ENCODE assay signal across 13 cellular contexts in the genomic region with DNA sequence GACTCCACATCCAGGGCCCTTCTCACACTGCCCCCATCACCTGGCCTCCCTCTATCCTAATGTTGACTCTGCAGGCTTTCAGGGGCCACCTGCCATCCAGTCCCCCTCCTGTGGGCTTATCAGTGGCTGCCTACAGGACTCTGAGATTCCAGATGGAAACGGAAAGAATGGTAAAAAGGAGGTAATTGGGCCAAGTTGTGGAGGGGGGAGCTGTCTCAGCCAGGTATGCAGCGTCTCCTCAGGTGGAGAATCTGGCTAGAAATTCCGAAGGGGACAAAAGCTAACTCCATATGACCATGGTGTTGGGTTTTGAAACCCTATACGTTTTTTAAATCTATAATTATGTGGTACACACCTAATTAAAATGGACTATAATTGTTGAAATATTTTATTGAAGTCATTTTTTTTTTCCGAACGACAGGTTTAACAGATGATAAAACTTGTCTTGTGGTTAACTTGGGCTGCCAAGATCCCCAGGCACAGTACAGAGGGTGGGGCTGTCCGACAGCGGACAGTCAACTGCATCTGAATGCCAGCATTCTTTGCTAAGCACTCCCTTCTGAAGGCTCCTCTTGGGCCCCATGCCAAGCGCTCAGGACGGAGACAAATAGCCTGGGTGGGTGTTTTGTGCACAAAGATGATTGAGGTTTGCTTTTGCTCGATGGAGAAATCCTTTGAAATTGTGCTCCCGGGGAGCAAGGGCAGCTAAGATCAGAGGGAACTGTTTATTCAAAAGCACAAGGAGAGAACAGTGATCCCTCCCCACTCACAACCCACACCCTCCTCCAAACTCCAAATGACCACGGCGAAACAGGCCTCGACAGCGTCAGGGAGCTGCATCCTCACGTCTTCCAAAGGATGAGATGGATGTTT.
A peak's percentile ranks its signal among the peaks of the same experiment; 100 is the strongest.
DNase-seq lines count a peak whose midpoint lies in the region; ATAC-seq and TF ChIP-seq lines count a peak whose summit lies in the region.
"Had no signal": no experiment of that assay in that cellular context is flagged by ENCODE, and none has a peak within 500 bp of the region (broad histone marks: within the 10 kb centered on the region; RNA-seq: fewer than 3 reads in every experiment).

No MANE protein-coding gene starts in this region.

- H3K27ac ChIP-seq in left lung (no peak overlapping the region), upper lobe of right lung (no peak overlapping the region)
- H3K27ac ChIP-seq: KMS-11 had no signal

- no peaks in the 10 kb centered on the region for H3K36me3 Mint-ChIP-seq in activated naive CD8-positive, alpha-beta T cell treated with anti-CD3 and anti-CD28 coated beads for 36 hours

- H3K27me3 ChIP-seq in left lung: peaks cover 0 to 55% of the 10 kb centered on the region in 2 donors
- no peaks in the 10 kb centered on the region for H3K27me3 ChIP-seq in upper lobe of right lung

- no peak overlapping the region for H3K27ac Mint-ChIP-seq in activated naive CD8-positive, alpha-beta T cell treated with anti-CD3 and anti-CD28 coated beads for 36 hours
- H3K27ac Mint-ChIP-seq: T-helper 17 cell had no signal

- TF ChIP-seq CTCF in astrocyte of the cerebellum (IDR thresholded peaks at IDR 0.05; ENCODE audit: low read depth, low read length, missing control alignments) (no peak), left lung (IDR thresholded peaks at IDR 0.05) (no peak), upper lobe of right lung (IDR thresholded peaks at IDR 0.05) (no peak)

- DNase-seq in NCI-H1417 (lab: John Stamatoyannopoulos, UW): peak in 2 of 3 experiments; percentile 18 to 51
- no peak for DNase-seq in NCI-H1417 treated with DMSO at 0.1 percent for 48 hours (lab: John Stamatoyannopoulos, UW)
- DNase-seq in astrocyte of the cerebellum (ENCODE audit: low read depth): peak; percentile 19
- no peak for DNase-seq in left lung
- DNase-seq in upper lobe of right lung: no peak
- no peak for DNase-seq in MV-4-11 (lab: John Stamatoyannopoulos, UW)
- DNase-seq in activated naive CD8-positive, alpha-beta T cell treated with anti-CD3 and anti-CD28 coated beads for 36 hours: no peak
- DNase-seq: 8988T; NCI-H526; stimulated activated CD4-positive, alpha-beta T cell treated with anti-CD3 and anti-CD28 coated beads, Interleukin-4, amount 100 ng/mL, for 4 hours; T-helper 17 cell had no signal

- H3K4me3 ChIP-seq in astrocyte of the cerebellum (ENCODE audit: low read depth, low read length) (no peak overlapping the region), left lung (no peak overlapping the region), upper lobe of right lung (no peak overlapping the region)

- H3K9me3 ChIP-seq in left lung: no peaks in the 10 kb centered on the region
- no peaks in the 10 kb centered on the region for H3K9me3 ChIP-seq in upper lobe of right lung

- ATAC-seq in left lung: peak; percentile 38
- peak; percentile 8 for ATAC-seq in upper lobe of right lung
- no peak for ATAC-seq in HG02610 (IDR thresholded peaks at IDR 0.05; ENCODE audit: unreplicated experiment)
- ATAC-seq: T-helper 17 cell had no signal

- in situ Hi-C loops in astrocyte of the cerebellum (cut with HindIII; ENCODE audit: low sequenced_read_pairs): no loop called here

- no peaks in the 10 kb centered on the region for H3K27me3 Mint-ChIP-seq in activated naive CD8-positive, alpha-beta T cell treated with anti-CD3 and anti-CD28 coated beads for 36 hours
- H3K27me3 Mint-ChIP-seq: T-helper 17 cell had no signal

- no peaks in the 10 kb centered on the region for H3K9me3 Mint-ChIP-seq in activated naive CD8-positive, alpha-beta T cell treated with anti-CD3 and anti-CD28 coated beads for 36 hours

- intact Hi-C loops in left lung (cut with DNase I): no loop called here
- intact Hi-C loops in upper lobe of right lung (cut with DNase I): no loop called here

- peaks cover 4% of the 10 kb centered on the region for H3K4me1 Mint-ChIP-seq in activated naive CD8-positive, alpha-beta T cell treated with anti-CD3 and anti-CD28 coated beads for 36 hours

- H3K36me3 ChIP-seq in left lung: no peaks in the 10 kb centered on the region
- H3K36me3 ChIP-seq in upper lobe of right lung: no peaks in the 10 kb centered on the region

- H3K4me3 Mint-ChIP-seq in activated naive CD8-positive, alpha-beta T cell treated with anti-CD3 and anti-CD28 coated beads for 36 hours: no peak overlapping the region
- H3K4me3 Mint-ChIP-seq: T-helper 17 cell had no signal

- H3K4me1 ChIP-seq in left lung (no peaks in the 10 kb centered on the region), upper lobe of right lung (no peaks in the 10 kb centered on the region)

Comparison
In these comparisons a context has a peak if more than half of its experiments do, and no peak if none do; other contexts are left out.
1. DNase-seq: peak in NCI-H1417 (2 of 3) and astrocyte of the cerebellum (single experiment); none in NCI-H1417 treated with DMSO at 0.1 percent for 48 hours (single experiment), left lung (0 of 2), upper lobe of right lung (single experiment), MV-4-11 (single experiment) and activated naive CD8-positive, alpha-beta T cell treated with anti-CD3 and anti-CD28 coated beads for 36 hours (single experiment).